ENCODE assay signal across 27 cellular contexts in the genomic region with DNA sequence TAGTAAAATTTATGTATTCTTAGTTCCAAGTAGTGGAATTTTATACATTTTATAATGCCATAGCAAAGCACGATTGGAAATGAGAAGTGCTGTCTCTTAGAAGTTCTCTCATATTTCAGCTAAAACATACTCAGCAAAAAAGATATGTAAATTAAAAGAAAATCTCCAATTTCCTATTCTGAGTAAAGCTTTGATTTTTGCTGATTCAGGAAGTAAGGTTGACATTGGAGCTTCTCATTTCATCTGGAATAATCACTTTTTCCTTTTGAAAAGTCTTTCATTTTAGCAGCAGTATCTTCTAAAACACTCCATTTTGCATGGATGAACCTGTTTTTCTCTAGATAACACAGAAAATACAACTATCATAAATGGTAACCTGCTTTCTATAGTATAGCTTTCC.
"Had no signal": no experiment of that assay in that cellular context is flagged by ENCODE, and none has a peak within 500 bp of the region (broad histone marks: within the 10 kb centered on the region; RNA-seq: fewer than 3 reads in every experiment).

No MANE protein-coding gene starts in this region.

- H3K27ac ChIP-seq: Peyer's patch, RWPE1, SJSA1 had no signal

- H3K4me3 Mint-ChIP-seq: activated B cell treated with CpG ODN at 0.5 μM for 24 hours; activated CD4-positive, alpha-beta memory T cell treated with anti-CD3 and anti-CD28 coated beads for 36 hours; activated CD4-positive, alpha-beta T cell treated with anti-CD3 and anti-CD28 coated beads, Interleukin-2, amount 10 ng/mL, durations not matched to agents 24 days and 14 days; activated naive CD4-positive, alpha-beta T cell treated with anti-CD3 and anti-CD28 coated beads for 36 hours; activated naive CD8-positive, alpha-beta T cell; activated T-cell treated with anti-CD3 and anti-CD28 coated beads, Interleukin-2, amount 50 U/mL, for 4 hours; brain; central memory CD8-positive, alpha-beta T cell; T-helper 17 cell had no signal

- H3K27me3 Mint-ChIP-seq: activated B cell treated with CpG ODN at 0.5 μM for 24 hours; activated CD4-positive, alpha-beta memory T cell treated with anti-CD3 and anti-CD28 coated beads for 36 hours; activated CD4-positive, alpha-beta T cell treated with anti-CD3 and anti-CD28 coated beads, Interleukin-2, amount 10 ng/mL, durations not matched to agents 24 days and 14 days; activated naive CD8-positive, alpha-beta T cell; brain; central memory CD8-positive, alpha-beta T cell; T-helper 17 cell had no signal

- H3K9me3 Mint-ChIP-seq: activated B cell treated with CpG ODN at 0.5 μM for 24 hours; activated CD4-positive, alpha-beta memory T cell treated with anti-CD3 and anti-CD28 coated beads for 36 hours; activated CD4-positive, alpha-beta T cell treated with anti-CD3 and anti-CD28 coated beads, Interleukin-2, amount 10 ng/mL, durations not matched to agents 24 days and 14 days; activated naive CD4-positive, alpha-beta T cell treated with anti-CD3 and anti-CD28 coated beads for 36 hours; activated T-cell treated with anti-CD3 and anti-CD28 coated beads, Interleukin-2, amount 50 U/mL, for 4 hours; brain; central memory CD8-positive, alpha-beta T cell had no signal

- H3K27me3 ChIP-seq: Peyer's patch, SJSA1 had no signal

- ATAC-seq: activated T-cell treated with anti-CD3 and anti-CD28 coated beads, Interleukin-2, amount 50 U/mL, for 4 hours; T-helper 17 cell had no signal

- H3K36me3 ChIP-seq: Peyer's patch, SJSA1 had no signal

- DNase-seq: activated B cell treated with CpG ODN at 0.5 μM for 24 hours; activated CD4-positive, alpha-beta memory T cell treated with anti-CD3 and anti-CD28 coated beads for 36 hours; activated CD4-positive, alpha-beta T cell treated with anti-CD3 and anti-CD28 coated beads for 1 hour; activated CD4-positive, alpha-beta T cell treated with anti-CD3 and anti-CD28 coated beads, Interleukin-2, amount 10 ng/mL, durations not matched to agents 24 days and 14 days; activated CD8-positive, alpha-beta memory T cell treated with anti-CD3 and anti-CD28 coated beads for 24 hours; activated gamma-delta T cell; activated naive CD4-positive, alpha-beta T cell treated with anti-CD3 and anti-CD28 coated beads for 36 hours; activated T-cell treated with anti-CD3 and anti-CD28 coated beads, Interleukin-2, amount 50 U/mL, for 4 hours; amygdala; MM.1S; NCI-H1105; NCI-H1436; NCI-H1694 treated with DMSO at 0.1 percent for 48 hours; NCI-H2029 treated with DMSO at 0.1 percent for 48 hours; NCI-H510A treated with DMSO at 0.1 percent for 48 hours; NCI-H69; NK-92 treated with Interleukin-12 subunit alpha and Interleukin-12 subunit beta, amount 100 ng/mL, for 24 hours; Peyer's patch; SHP77; T-helper 17 cell; T-helper 9 cell had no signal

- H3K27ac Mint-ChIP-seq: activated B cell treated with CpG ODN at 0.5 μM for 24 hours; activated CD4-positive, alpha-beta memory T cell treated with anti-CD3 and anti-CD28 coated beads for 36 hours; activated CD4-positive, alpha-beta T cell treated with anti-CD3 and anti-CD28 coated beads, Interleukin-2, amount 10 ng/mL, durations not matched to agents 24 days and 14 days; activated naive CD4-positive, alpha-beta T cell treated with anti-CD3 and anti-CD28 coated beads for 36 hours; activated naive CD8-positive, alpha-beta T cell; brain; T-helper 17 cell had no signal

- H3K9me3 ChIP-seq: Peyer's patch, SJSA1 had no signal

- FAIRE-seq: astrocyte had no signal

- H3K4me1 ChIP-seq: Peyer's patch, SJSA1 had no signal

- H3K4me3 ChIP-seq: Peyer's patch, SJSA1 had no signal
